In genomic region chr6:10073326-10073725, GRCh38 we compare ENCODE assay signal across 20 cellular contexts.
"Had no signal": no experiment of that assay in that cellular context is flagged by ENCODE, and none has a peak within 500 bp of the region (broad histone marks: within the 10 kb centered on the region; RNA-seq: fewer than 3 reads in every experiment).

No MANE protein-coding gene starts in this region.

- DNase-seq: cortex of kidney; dorsolateral prefrontal cortex; effector CD8-positive, alpha-beta T cell; foreskin melanocyte; head of caudate nucleus; left colon; mesendoderm; naive B cell; occipital lobe; sigmoid colon; stimulated activated CD4-positive, alpha-beta T cell treated with anti-CD3 and anti-CD28 coated beads, Interleukin-12 subunit alpha, Interleukin-12 subunit beta, amount 100 ng/mL, for 4 hours; stimulated activated naive CD4-positive, alpha-beta T cell; stomach; substantia nigra; transverse colon had no signal

- H3K36me3 ChIP-seq: right atrium auricular region, sigmoid colon, stomach, thoracic aorta, transverse colon had no signal

- H3K4me3 ChIP-seq: dorsolateral prefrontal cortex, hepatocyte, right atrium auricular region, sigmoid colon, skin epidermis, stomach, thoracic aorta, transverse colon had no signal

- H3K27ac ChIP-seq: dorsolateral prefrontal cortex, hepatocyte, parathyroid adenoma, right atrium auricular region, sigmoid colon, skin epidermis, stomach, thoracic aorta, transverse colon had no signal

- H3K4me1 ChIP-seq: right atrium auricular region, sigmoid colon, stomach, transverse colon had no signal

- H3K27me3 ChIP-seq: dorsolateral prefrontal cortex, hepatocyte, right atrium auricular region, sigmoid colon, stomach, transverse colon had no signal

- H3K9me3 ChIP-seq: right atrium auricular region, sigmoid colon, stomach, thoracic aorta, transverse colon had no signal

- ATAC-seq: left colon had no signal
